Comparison of ENCODE assay signal across 26 cellular contexts in genomic region chr12:113586461-113586860, GRCh38.
"Had no signal": no experiment of that assay in that cellular context is flagged by ENCODE, and none has a peak within 500 bp of the region (broad histone marks: within the 10 kb centered on the region; RNA-seq: fewer than 3 reads in every experiment).

No MANE protein-coding gene starts in this region.

- DNase-seq: activated CD4-positive, alpha-beta T cell treated with anti-CD3 and anti-CD28 coated beads for 36 hours; activated CD4-positive, alpha-beta T cell treated with anti-CD3 and anti-CD28 coated beads, Interleukin-2, amount 10 ng/mL, durations not matched to agents 7 days and 5 days; activated CD4-positive, alpha-beta T cell treated with anti-CD3 and anti-CD28 coated beads, Interleukin-2, amount 50 U/mL, for 48 hours; activated CD8-positive, alpha-beta T cell treated with anti-CD3 and anti-CD28 coated beads, Interleukin-2, amount 10 ng/mL, durations not matched to agents 7 days and 5 days; activated gamma-delta T cell treated with Interleukin-2 at 50 U/mL for 16 hours; activated naive CD4-positive, alpha-beta T cell treated with anti-CD3 and anti-CD28 coated beads for 36 hours; activated T-cell treated with anti-CD3 and anti-CD28 coated beads, Interleukin-2, amount 50 U/mL, for 4 hours; adrenal gland; body of pancreas; Kasumi-1; MM.1S; MV-4-11; NCI-H1092; NCI-H1436 treated with DMSO at 0.1 percent for 48 hours; NCI-H1694 treated with DMSO at 0.1 percent for 48 hours; NCI-H2029; NCI-H345; NCI-H524 treated with DMSO at 0.1 percent for 48 hours; PC-9; Right ventricle myocardium superior; SJCRH30; T1000 had no signal

- H3K27me3 ChIP-seq: adrenal gland, body of pancreas, SJCRH30 had no signal

- H2AFZ ChIP-seq: PC-9 had no signal

- ATAC-seq: activated CD4-positive, alpha-beta T cell treated with anti-CD3 and anti-CD28 coated beads for 36 hours; activated CD4-positive, CD25-positive, alpha-beta regulatory T cell treated with anti-CD3 and anti-CD28 coated beads, Interleukin-2, amount 50 U/mL, for 24 hours; activated CD8-positive, alpha-beta T cell treated with anti-CD3 and anti-CD28 coated beads, Interleukin-2, amount 10 ng/mL, durations not matched to agents 7 days and 5 days; activated naive CD4-positive, alpha-beta T cell treated with anti-CD3 and anti-CD28 coated beads, Interleukin-2, amount 50 U/mL, for 72 hours; activated T-cell treated with anti-CD3 and anti-CD28 coated beads, Interleukin-2, amount 50 U/mL, for 4 hours; body of pancreas had no signal

- H3K36me3 ChIP-seq: adrenal gland, breast epithelium, SJCRH30 had no signal

- H3K9me3 ChIP-seq: adrenal gland, breast epithelium, SJCRH30 had no signal

- H3K4me1 ChIP-seq: adrenal gland, body of pancreas, breast epithelium, SJCRH30 had no signal

- H3K4me3 ChIP-seq: adrenal gland, body of pancreas, breast epithelium, PC-9, SJCRH30, SK-N-MC had no signal

- H3K27ac ChIP-seq: adrenal gland, body of pancreas, breast epithelium, PC-9, SJCRH30, SK-N-MC had no signal
